ENCODE assay signal across 1 cellular context in the genomic region with DNA sequence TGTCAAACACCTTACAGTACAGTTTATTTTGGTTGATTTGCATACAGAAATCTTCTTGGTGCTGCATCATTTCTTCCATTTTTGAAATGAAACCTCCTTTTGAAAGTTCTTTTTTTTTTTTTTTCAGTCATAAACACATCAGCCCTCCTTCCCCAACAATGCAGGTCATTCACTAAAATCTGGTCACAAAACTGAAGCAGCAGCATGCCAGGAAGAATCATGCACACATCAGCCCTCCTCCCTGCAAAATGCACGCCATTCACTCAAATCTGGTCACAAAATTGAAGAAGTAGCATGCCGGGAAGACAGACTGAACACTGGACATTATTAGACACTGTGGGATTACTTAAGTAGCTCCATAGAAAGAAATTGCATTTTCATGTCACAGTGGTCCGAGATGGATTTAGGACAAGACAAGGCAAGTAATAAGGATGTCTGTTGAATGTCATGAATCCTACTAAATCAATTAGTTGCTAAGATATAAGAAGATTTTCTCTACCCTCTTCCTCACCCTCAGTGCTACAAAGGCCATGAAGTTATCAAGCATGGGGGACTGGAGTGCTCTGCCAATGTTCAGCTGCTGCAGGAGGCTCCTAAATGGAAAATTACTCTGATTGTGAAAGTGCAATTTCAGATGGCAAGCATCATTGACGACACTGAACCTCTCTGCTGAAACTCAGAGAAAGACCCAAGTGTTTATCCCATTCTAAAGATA.
TF ChIP-seq lines count a peak whose summit lies in the region.

No MANE protein-coding gene starts in this region.

TF ChIP-seq in GM23338, 12 proteins besides CTCF, POLR2A, EP300 and RAD21 (continued from another document):
- TF ChIP-seq ZNF462 (CRISPR knock-in tag; IDR thresholded peaks at IDR 0.05) (no peak), POLR2AphosphoS5 (IDR thresholded peaks at IDR 0.05; ENCODE audit: low read depth) (no peak), ZNF114 (CRISPR knock-in tag; IDR thresholded peaks at IDR 0.05) (no peak), ETS1 (IDR thresholded peaks at IDR 0.05) (no peak), ZNF331 (CRISPR knock-in tag; IDR thresholded peaks at IDR 0.05; ENCODE audit: low read depth) (no peak), NANOG (IDR thresholded peaks at IDR 0.05; ENCODE audit: borderline replicate concordance) (no peak), JUNB (IDR thresholded peaks at IDR 0.05; ENCODE audit: unreplicated experiment) (no peak), STAT1 (IDR thresholded peaks at IDR 0.05; ENCODE audit: unreplicated experiment) (no peak), EZH2 (IDR thresholded peaks at IDR 0.05; ENCODE audit: low read depth, unreplicated experiment) (no peak), EZH2phosphoT487 (IDR thresholded peaks at IDR 0.05; ENCODE audit: unreplicated experiment) (no peak), REST (IDR thresholded peaks at IDR 0.05; ENCODE audit: unreplicated experiment) (no peak)
